ENCODE assay signal across 13 cellular contexts in genomic region chr7:151039850-151040548, GRCh38. TPM values are rescaled to one million over a fixed set of nuclear protein-coding genes. Genes with fewer than 3 reads are reported as not detected.
A peak's percentile ranks its signal among the peaks of the same experiment; 100 is the strongest.
DNase-seq lines count a peak whose midpoint lies in the region; FAIRE-seq and TF ChIP-seq lines count a peak whose summit lies in the region.
"Had no signal": no experiment of that assay in that cellular context is flagged by ENCODE, and none has a peak within 500 bp of the region (broad histone marks: within the 10 kb centered on the region; RNA-seq: fewer than 3 reads in every experiment).

No MANE protein-coding gene starts in this region.

- peak overlapping the region; percentile 49 for H3K9ac ChIP-seq in astrocyte (ENCODE audit: low read length)

- no peaks in the 10 kb centered on the region for H3K79me2 ChIP-seq in PC-9 (ENCODE audit: low read depth)
- H3K79me2 ChIP-seq in astrocyte (ENCODE audit: insufficient read depth, low read length), result no peaks in the 10 kb centered on the region

- TF ChIP-seq CTCF in PC-9 (conservative IDR thresholded peaks at IDR 0.05), result no peak
- TF ChIP-seq CTCF in astrocyte (IDR thresholded peaks at IDR 0.05; ENCODE audit: insufficient read depth, low read depth, low read length), result no peak
- TF ChIP-seq CTCF in osteocyte (IDR thresholded peaks at IDR 0.05), result no peak

- peaks cover 25% of the 10 kb centered on the region for H3F3A ChIP-seq in PC-9 (ENCODE audit: insufficient read depth, low read depth)

- POLR2A ChIA-PET in PC-9 (lab: Charles Lee; ENCODE audit: unreplicated experiment), result interaction anchor here (0.6 kb wide), 1 partner anchor 124 kb away, joined by 3 read pairs; no protein-coding TSS in a partner anchor

- H3K27ac Mint-ChIP-seq in astrocyte (ENCODE audit: unreplicated experiment) (peak overlapping the region; percentile 98), osteocyte (ENCODE audit: unreplicated experiment) (peak overlapping the region; percentile 93)

- H3K36me3 Mint-ChIP-seq in astrocyte (ENCODE audit: low read depth, unreplicated experiment) (peaks cover 12% of the 10 kb centered on the region), osteocyte (ENCODE audit: unreplicated experiment) (peaks cover 3% of the 10 kb centered on the region)

- H3K9me3 ChIP-seq in PC-9 (ENCODE audit: insufficient read depth, low read depth), result no peaks in the 10 kb centered on the region
- H3K9me3 ChIP-seq in astrocyte (ENCODE audit: insufficient read depth, low read depth, low read length), result no peaks in the 10 kb centered on the region
- no peaks in the 10 kb centered on the region for H3K9me3 ChIP-seq in MG63
- H3K9me3 ChIP-seq: neutrophil, upper lobe of left lung had no signal

- H3K4me2 ChIP-seq in PC-9 (peak overlapping the region; percentile 68), astrocyte (ENCODE audit: low read length) (peak overlapping the region; percentile 73)

- no peaks in the 10 kb centered on the region for H3K27me3 ChIP-seq in PC-9 (ENCODE audit: insufficient read depth, low read depth)
- no peaks in the 10 kb centered on the region for H3K27me3 ChIP-seq in astrocyte (ENCODE audit: insufficient read depth, low read length)
- no peaks in the 10 kb centered on the region for H3K27me3 ChIP-seq in MG63
- H3K27me3 ChIP-seq: neutrophil, upper lobe of left lung had no signal

- intact Hi-C loops in PC-9 (cut with micrococcal nuclease; ENCODE audit: unreplicated experiment), result loop anchor here (1.0 kb wide), 2 partner anchors 12 to 18 kb away; partner anchors contain the start of gene ABCB8

- H3K4me3 Mint-ChIP-seq in astrocyte (ENCODE audit: unreplicated experiment) (peak overlapping the region; percentile 50), osteocyte (ENCODE audit: unreplicated experiment) (no peak overlapping the region)

- no peaks in the 10 kb centered on the region for H3K9me2 ChIP-seq in PC-9 (ENCODE audit: insufficient read depth)

- no TSS peak for BruUV-seq in PC-9 (replicated peaks; lab: Mats Ljungman, UMichigan)

- H3K4me1 ChIP-seq in PC-9 (replicated peaks; ENCODE audit: insufficient read depth), result peaks cover 26% of the 10 kb centered on the region
- peaks cover 21% of the 10 kb centered on the region for H3K4me1 ChIP-seq in astrocyte (ENCODE audit: insufficient read depth, low read length)

- no peaks in the 10 kb centered on the region; the same call in 1 of the 2 replicates for H3K36me3 ChIP-seq in PC-9 (ENCODE audit: low read depth)
- peaks cover 5% of the 10 kb centered on the region for H3K36me3 ChIP-seq in astrocyte (ENCODE audit: insufficient read depth, low read length)
- H3K36me3 ChIP-seq in MG63, result no peaks in the 10 kb centered on the region

- H4K20me1 ChIP-seq in PC-9 (ENCODE audit: insufficient read depth) (peaks cover 5% of the 10 kb centered on the region; the same call in 1 of the 2 replicates), astrocyte (ENCODE audit: insufficient read depth, low read length) (no peaks in the 10 kb centered on the region)

- H3K9me3 Mint-ChIP-seq in astrocyte (ENCODE audit: unreplicated experiment) (no peaks in the 10 kb centered on the region), osteocyte (ENCODE audit: unreplicated experiment) (no peaks in the 10 kb centered on the region)

- H2AFZ ChIP-seq in PC-9 (no peak overlapping the region), astrocyte (ENCODE audit: low read depth, low read length) (no peak overlapping the region)

- DNase-seq in NCI-H82 (lab: John Stamatoyannopoulos, UW) (peak; percentile 62), NCI-H82 treated with DMSO at 0.1 percent for 48 hours (lab: John Stamatoyannopoulos, UW; ENCODE audit: unreplicated experiment) (no peak), PC-9 (no peak), astrocyte (ENCODE audit: low read depth) (peak; percentile 9), osteocyte (ENCODE audit: extremely low spot score, unreplicated experiment) (no peak), MG63 (no peak), glomerular visceral epithelial cell (ENCODE audit: extremely low spot score) (no peak), RCC 7860 (ENCODE audit: low spot score) (no peak)
- DNase-seq: NCI-H1092 treated with DMSO at 0.1 percent for 48 hours had no signal

- H3K27ac ChIP-seq in PC-9 (no peak overlapping the region), astrocyte (ENCODE audit: low read depth, low read length) (peak overlapping the region; percentile 91)
- H3K27ac ChIP-seq: neutrophil had no signal

- FAIRE-seq in astrocyte (lab: Jason Lieb, UNC) (no peak), RCC 7860 (lab: Jason Lieb, UNC) (no peak)
- FAIRE-seq: A204.1, TTC549 had no signal

- CTCF ChIA-PET in PC-9 (lab: Charles Lee), result no interaction called here

- H3K4me1 Mint-ChIP-seq in astrocyte (ENCODE audit: low read depth, unreplicated experiment), result peaks cover 30% of the 10 kb centered on the region
- peaks cover 18% of the 10 kb centered on the region for H3K4me1 Mint-ChIP-seq in osteocyte (ENCODE audit: unreplicated experiment)

- H3K27me3 Mint-ChIP-seq in astrocyte (ENCODE audit: low read depth, unreplicated experiment), result no peaks in the 10 kb centered on the region
- no peaks in the 10 kb centered on the region for H3K27me3 Mint-ChIP-seq in osteocyte (ENCODE audit: unreplicated experiment)

- H3K4me3 ChIP-seq in PC-9, result no peak overlapping the region
- no peak overlapping the region for H3K4me3 ChIP-seq in astrocyte (ENCODE audit: insufficient read depth, low read depth, low read length)
- no peak overlapping the region for H3K4me3 ChIP-seq in MG63
- H3K4me3 ChIP-seq: upper lobe of left lung had no signal

RNA-seq across cellular contexts. Expression of gene ASIC3, which starts 8.3 kb away (rescaled TPM):
- 7.6 and 10.5 TPM in 2 replicates for total RNA-seq in PC-9 (2021)
- total RNA-seq in astrocyte, result 3.9 and 5.9 TPM in 2 replicates
- 3.6 and 5.8 TPM in 2 replicates for total RNA-seq in osteocyte
- total RNA-seq in MG63 (2014; rRNA removed; shearing (Covaris generic); ENCODE audit: low replicate concordance), result 0.76 TPM in 1 of 2 replicates, not detected in the other

RNA-seq across cellular contexts. Expression of gene ABCB8, which starts 11.7 kb away (rescaled TPM):
- total RNA-seq in PC-9 (2021), result 51.8 and 61.9 TPM in 2 replicates
- total RNA-seq in astrocyte, result 52.2 and 53.3 TPM in 2 replicates
- 38.1 and 39.7 TPM in 2 replicates for total RNA-seq in osteocyte
- 14.4 and 22.4 TPM in 2 replicates for total RNA-seq in MG63 (2014; rRNA removed; shearing (Covaris generic); ENCODE audit: low replicate concordance)

RNA-seq across cellular contexts. Expression of gene ATG9B, which starts 15.7 kb away (rescaled TPM):
- 9.7 and 13.7 TPM in 2 replicates for total RNA-seq in PC-9 (2021)
- 1.8 and 2.2 TPM in 2 replicates for total RNA-seq in astrocyte
- total RNA-seq in osteocyte, result 0.11 and 0.39 TPM in 2 replicates
- total RNA-seq in MG63 (2014; rRNA removed; shearing (Covaris generic); ENCODE audit: low replicate concordance), result not detected in 2 replicates

RNA-seq across cellular contexts. Expression of gene CDK5, which starts 17.7 kb away (rescaled TPM):
- total RNA-seq in PC-9 (2021) (45.7 and 58.4 TPM in 2 replicates), astrocyte (47.9 and 55.1 TPM in 2 replicates), osteocyte (18.8 and 23.7 TPM in 2 replicates)
- 11.0 and 21.7 TPM in 2 replicates for total RNA-seq in MG63 (2014; rRNA removed; shearing (Covaris generic); ENCODE audit: low replicate concordance)

RNA-seq across cellular contexts. Expression of gene SLC4A2, which starts 19.4 kb away (rescaled TPM):
- total RNA-seq in PC-9 (2021), result 199 and 245 TPM in 2 replicates
- 302 and 351 TPM in 2 replicates for total RNA-seq in astrocyte
- total RNA-seq in osteocyte, result 289 and 297 TPM in 2 replicates
- total RNA-seq in MG63 (2014; rRNA removed; shearing (Covaris generic); ENCODE audit: low replicate concordance), result 38.6 and 81.5 TPM in 2 replicates

Comparison
In these comparisons a context has a peak if more than half of its experiments do, and no peak if none do; other contexts are left out.
1. DNase-seq: peak in NCI-H82 (single experiment) and astrocyte (single experiment); none in NCI-H82 treated with DMSO at 0.1 percent for 48 hours (single experiment), PC-9 (0 of 2), osteocyte (single experiment), MG63 (single experiment), glomerular visceral epithelial cell (single experiment) and RCC 7860 (single experiment).